Comparison of ENCODE assay signal across 18 cellular contexts in genomic region chr5:76202182-76202581, GRCh38.
"Had no signal": no experiment of that assay in that cellular context is flagged by ENCODE, and none has a peak within 500 bp of the region (broad histone marks: within the 10 kb centered on the region; RNA-seq: fewer than 3 reads in every experiment).

No MANE protein-coding gene starts in this region.

- DNase-seq: activated B cell treated with CpG ODN at 0.5 μM for 24 hours; activated CD4-positive, alpha-beta T cell treated with anti-CD3 and anti-CD28 coated beads, Interleukin-2, amount 10 ng/mL, durations not matched to agents 24 days and 14 days; activated CD8-positive, alpha-beta memory T cell treated with anti-CD3 and anti-CD28 coated beads, Interleukin-2, amount 50 U/mL, for 48 hours; activated gamma-delta T cell; activated naive CD8-positive, alpha-beta T cell treated with anti-CD3 and anti-CD28 coated beads for 36 hours; activated T-cell treated with anti-CD3 and anti-CD28 coated beads, Interleukin-2, amount 50 U/mL, for 72 hours; amygdala; body of pancreas; caudate nucleus; colonic mucosa; hippocampal formation; psoas muscle; spleen; T1000; uterus had no signal

- ATAC-seq: activated T-cell treated with anti-CD3 and anti-CD28 coated beads, Interleukin-2, amount 50 U/mL, for 72 hours; body of pancreas; esophagus mucosa; left lobe of liver; psoas muscle; sciatic nerve had no signal
